Comparison of ENCODE assay signal across 9 cellular contexts in genomic region chr10:99779335-99779734, GRCh38. TPM values are rescaled to one million over a fixed set of nuclear protein-coding genes. Genes with fewer than 3 reads are reported as not detected.
DNase-seq lines count a peak whose midpoint lies in the region; ATAC-seq, FAIRE-seq and TF ChIP-seq lines count a peak whose summit lies in the region.
"Had no signal": no experiment of that assay in that cellular context is flagged by ENCODE, and none has a peak within 500 bp of the region (broad histone marks: within the 10 kb centered on the region; RNA-seq: fewer than 3 reads in every experiment).

No MANE protein-coding gene starts in this region.

- H3K4me3 ChIP-seq in HCT116 (replicated peaks in 1 of 2; ENCODE audit: low read depth in 1 of 2, low read length in 2 of 2) (peak overlapping the region; percentile 36 to 53), RWPE2 (ENCODE audit: severe bottlenecking) (peak overlapping the region; percentile 2), skeletal muscle satellite cell (ENCODE audit: low read length) (peak overlapping the region; percentile 63)

- no peaks in the 10 kb centered on the region for H3K9me3 ChIP-seq in HCT116 (ENCODE audit: control insufficient read depth in 1 of 2, insufficient read depth in 1 of 2, low read depth in 1 of 2, low read length in 2 of 2)
- no peaks in the 10 kb centered on the region for H3K9me3 ChIP-seq in RWPE2 (ENCODE audit: severe bottlenecking)
- no peaks in the 10 kb centered on the region for H3K9me3 ChIP-seq in skeletal muscle satellite cell (replicated peaks; ENCODE audit: low read length)

- TSS peak; percentile 38 for BruUV-seq in HCT116 (replicated peaks; lab: Mats Ljungman, UMichigan)

- no peak for TF ChIP-seq CTCF in HCT116 (IDR thresholded peaks at IDR 0.05 in 2 of 3, conservative IDR thresholded peaks at IDR 0.05 in 1 of 3; ENCODE audit: borderline replicate concordance in 1 of 3, insufficient read depth in 1 of 3, low read depth in 2 of 3, low read length in 2 of 3)
- no peak for TF ChIP-seq CTCF in RWPE2 (IDR thresholded peaks at IDR 0.05; ENCODE audit: poor library complexity, severe bottlenecking)
- no peak for TF ChIP-seq CTCF in GM10266 (IDR thresholded peaks at IDR 0.05; ENCODE audit: control insufficient read depth, insufficient read depth, low read depth, missing control alignments)

- H3K27me3 ChIP-seq in HCT116 (ENCODE audit: insufficient read depth, low read length) (no peaks in the 10 kb centered on the region), RWPE2 (ENCODE audit: insufficient read depth, poor library complexity, severe bottlenecking) (no peaks in the 10 kb centered on the region), skeletal muscle satellite cell (ENCODE audit: control insufficient read depth, insufficient read depth, low read length) (no peaks in the 10 kb centered on the region)

- intact Hi-C loops in HCT116 (cut with micrococcal nuclease), result loop anchor here (1.0 kb wide), 1 partner anchor 47 kb away; the partner anchor contains the start of genes COX15 and CUTC

- H2AFZ ChIP-seq in HCT116 (ENCODE audit: low read depth, low read length, poor library complexity, severe bottlenecking), result peak overlapping the region; percentile 5

- no peak for DNase-seq in HCT116 (ENCODE audit: low read depth, low spot score)
- no peak for DNase-seq in RWPE2 (ENCODE audit: low spot score)
- peak; percentile 63 for DNase-seq in fibroblast of the conjunctiva (ENCODE audit: low read depth)
- DNase-seq in GM10266 (ENCODE audit: extremely low spot score), result no peak
- DNase-seq in GM12892 (ENCODE audit: insufficient read length), result no peak
- DNase-seq: glutamatergic neuron had no signal

- H3K9me2 ChIP-seq in HCT116 (ENCODE audit: insufficient read depth), result no peaks in the 10 kb centered on the region

- H3K36me3 ChIP-seq in HCT116 (ENCODE audit: control insufficient read depth in 1 of 2, insufficient read depth in 2 of 2, low read length in 2 of 2) (no peaks in the 10 kb centered on the region), RWPE2 (ENCODE audit: low read depth) (no peaks in the 10 kb centered on the region), skeletal muscle satellite cell (ENCODE audit: insufficient read depth, low read length) (no peaks in the 10 kb centered on the region)

- no peaks in the 10 kb centered on the region for H4K20me1 ChIP-seq in HCT116 (ENCODE audit: insufficient read depth)

- H3K4me1 ChIP-seq in HCT116 (ENCODE audit: control insufficient read depth in 1 of 2, insufficient read depth in 2 of 2, low read length in 2 of 2), result peaks cover 89 to 97% of the 10 kb centered on the region in 2 experiments
- H3K4me1 ChIP-seq in RWPE2 (ENCODE audit: insufficient read depth, poor library complexity, severe bottlenecking), result peaks cover 56% of the 10 kb centered on the region
- peaks cover 66% of the 10 kb centered on the region for H3K4me1 ChIP-seq in skeletal muscle satellite cell (ENCODE audit: control insufficient read depth, insufficient read depth, low read length)

- TF ChIP-seq POLR2A in HCT116 (IDR thresholded peaks at IDR 0.05; ENCODE audit: borderline replicate concordance, extremely low read depth, insufficient read depth, insufficient read length) (no peak), GM12892 (IDR thresholded peaks at IDR 0.05; ENCODE audit: low read depth, low read length) (no peak)

- no peak for FAIRE-seq in GM12892 (lab: Jason Lieb, UNC)

- peak overlapping the region; percentile 82 for H3K4me2 ChIP-seq in HCT116 (ENCODE audit: low read length)
- peak overlapping the region; percentile 93 for H3K4me2 ChIP-seq in skeletal muscle satellite cell (ENCODE audit: low read length)

- ATAC-seq in HCT116, result peak; percentile 35
- ATAC-seq in RWPE2 (ENCODE audit: low read depth), result peak; percentile 84
- ATAC-seq in HG03159 (IDR thresholded peaks at IDR 0.05; ENCODE audit: unreplicated experiment), result no peak
- ATAC-seq in GM21576 (IDR thresholded peaks at IDR 0.05; ENCODE audit: unreplicated experiment), result no peak

- H3K79me2 ChIP-seq in HCT116 (ENCODE audit: insufficient read depth, low read length), result 0 out of 2 replicates have a peak, but pooled peaks cover 5% of the 10 kb centered on the region

- no peak for TF ChIP-seq RAD21 in HCT116 (IDR thresholded peaks at IDR 0.05; ENCODE audit: low read depth)

- CTCF ChIA-PET in HCT116 (lab: Charles Lee), result no interaction called here

- H3K9ac ChIP-seq in HCT116 (ENCODE audit: low read length) (peak overlapping the region; percentile 76), skeletal muscle satellite cell (ENCODE audit: low read depth, low read length) (peak overlapping the region; percentile 96)

- POLR2A ChIA-PET in HCT116 (lab: Charles Lee), result interaction anchor here (0.9 to 1.0 kb wide), 2 partner anchors 10 to 47 kb away, joined by 4 to 7 read pairs; partner anchors contain the start of genes COX15 and CUTC

- H3K27ac ChIP-seq in HCT116 (ENCODE audit: low read depth, low read length), result peak overlapping the region; percentile 100
- H3K27ac ChIP-seq in RWPE2 (ENCODE audit: poor library complexity, severe bottlenecking), result peak overlapping the region; percentile 99

- RAD21 ChIA-PET in HCT116 (lab: Charles Lee; ENCODE audit: low non-redundant PET in 1 of 2, low total read pairs in 2 of 2, uncharacterized antibody in 2 of 2, unreplicated experiment in 2 of 2), result interaction anchor here in 1 of 2 experiments (0.7 kb wide), 1 partner anchor 181 kb away, joined by 8 read pairs; no protein-coding TSS in a partner anchor

TF ChIP-seq in HCT116, 20 proteins besides CTCF, POLR2A, EP300 and RAD21:
- TF ChIP-seq ELF1 (IDR thresholded peaks at IDR 0.05; ENCODE audit: borderline replicate concordance, low read depth), result no peak
- no peak for TF ChIP-seq ZFX (IDR thresholded peaks at IDR 0.05)
- TF ChIP-seq TCF7L2 (IDR thresholded peaks at IDR 0.05; ENCODE audit: borderline replicate concordance, extremely low read depth, insufficient read depth, insufficient read length), result peak; percentile 18
- TF ChIP-seq, protein P1, sequence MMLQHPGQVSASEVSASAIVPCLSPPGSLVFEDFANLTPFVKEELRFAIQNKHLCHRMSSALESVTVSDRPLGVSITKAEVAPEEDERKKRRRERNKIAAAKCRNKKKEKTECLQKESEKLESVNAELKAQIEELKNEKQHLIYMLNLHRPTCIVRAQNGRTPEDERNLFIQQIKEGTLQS (IDR thresholded peaks at IDR 0.05), result no peak
- no peak for TF ChIP-seq JUND (IDR thresholded peaks at IDR 0.05)
- no peak for TF ChIP-seq EZH2 (IDR thresholded peaks at IDR 0.05)
- no peak for TF ChIP-seq CEBPB (IDR thresholded peaks at IDR 0.05; ENCODE audit: low read depth)
- no peak for TF ChIP-seq SP1 (IDR thresholded peaks at IDR 0.05; ENCODE audit: low read depth)
- TF ChIP-seq EZH2phosphoT487 (IDR thresholded peaks at IDR 0.05; ENCODE audit: borderline replicate concordance), result no peak
- TF ChIP-seq ZBTB33 (IDR thresholded peaks at IDR 0.05; ENCODE audit: extremely low read depth, insufficient replicate concordance, low read length), result no peak
- no peak for TF ChIP-seq YY1 (IDR thresholded peaks at IDR 0.05; ENCODE audit: extremely low read depth, insufficient replicate concordance, low read depth, low read length)
- 0 out of 2 replicates have a peak, but pooled peaks have one; percentile 17 for TF ChIP-seq POLR2AphosphoS5 (IDR thresholded peaks at IDR 0.05; ENCODE audit: low read depth, low read length)
- TF ChIP-seq CBX3 (IDR thresholded peaks at IDR 0.05; ENCODE audit: low read depth), result no peak
- TF ChIP-seq EGR1 (IDR thresholded peaks at IDR 0.05; ENCODE audit: low read depth), result no peak

RNA-seq across cellular contexts. Expression of gene ABCC2, which starts 3.1 kb away (rescaled TPM):
- 88.2 TPM for total RNA-seq in HCT116 (2021; ENCODE audit: unreplicated experiment)
- polyA plus RNA-seq in HCT116 (2012), result 8.1 and 12.2 TPM in 2 replicates
- 4.8 and 5.7 TPM in 2 replicates for total RNA-seq in skeletal muscle satellite cell (2012; rRNA removed)
- polyA plus RNA-seq in GM12892 (2012; ENCODE audit: missing spikeins), result 0.32 TPM

RNA-seq across cellular contexts. Expression of gene CUTC, which starts 47.3 kb away (rescaled TPM):
- total RNA-seq in HCT116 (2021; ENCODE audit: unreplicated experiment), result 53.6 TPM
- polyA plus RNA-seq in HCT116 (2012), result 39.1 and 51.8 TPM in 2 replicates
- 20.3 and 28.1 TPM in 2 replicates for total RNA-seq in skeletal muscle satellite cell (2012; rRNA removed)
- polyA plus RNA-seq in GM12892 (2012; ENCODE audit: missing spikeins), result 33.8 TPM

RNA-seq across cellular contexts. Expression of gene COX15, which starts 47.4 kb away (rescaled TPM):
- 79.6 TPM for total RNA-seq in HCT116 (2021; ENCODE audit: unreplicated experiment)
- 29.8 and 41.4 TPM in 2 replicates for polyA plus RNA-seq in HCT116 (2012)
- 28.2 and 44.9 TPM in 2 replicates for total RNA-seq in skeletal muscle satellite cell (2012; rRNA removed)
- polyA plus RNA-seq in GM12892 (2012; ENCODE audit: missing spikeins), result 36.3 TPM

Comparison
In these comparisons a context has a peak if more than half of its experiments do, and no peak if none do; other contexts are left out.
1. ATAC-seq: peak in HCT116 (single experiment) and RWPE2 (single experiment); none in HG03159 (single experiment) and GM21576 (single experiment).
2. H3K4me3 ChIP-seq: peak in every context shown above with its lines; median percentile 63 in skeletal muscle satellite cell; 44 in HCT116; 2 in RWPE2.